ENCODE assay signal across 26 cellular contexts in the genomic region with DNA sequence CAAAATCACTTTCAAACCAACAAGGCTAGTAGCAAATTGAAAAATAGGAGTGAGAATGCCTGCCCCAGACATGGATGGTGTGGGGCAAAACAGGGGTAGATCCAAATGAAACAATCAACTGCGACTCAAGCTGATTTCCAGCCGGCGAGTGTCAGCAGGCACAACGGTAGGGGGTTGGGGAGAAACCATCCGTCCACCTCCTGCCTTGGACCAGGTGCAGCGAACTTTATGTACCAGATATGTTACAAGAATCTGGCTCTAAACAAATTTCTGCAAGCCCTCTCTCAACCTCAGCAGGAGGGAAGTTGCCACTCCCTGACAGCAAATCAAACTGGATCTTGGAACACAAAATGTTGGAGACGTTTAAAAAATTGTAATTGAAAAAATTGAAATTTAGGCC.
"Had no signal": no experiment of that assay in that cellular context is flagged by ENCODE, and none has a peak within 500 bp of the region (broad histone marks: within the 10 kb centered on the region; RNA-seq: fewer than 3 reads in every experiment).

No MANE protein-coding gene starts in this region.

- H3K27ac ChIP-seq: ascending aorta, breast epithelium, colonic mucosa, VCaP had no signal

- H3K4me3 Mint-ChIP-seq: activated CD4-positive, alpha-beta memory T cell treated with anti-CD3 and anti-CD28 coated beads, Interleukin-2, amount 10 ng/mL, durations not matched to agents 7 days and 5 days; activated CD4-positive, alpha-beta T cell treated with anti-CD3 and anti-CD28 coated beads, Interleukin-2, amount 10 ng/mL, durations not matched to agents 7 days and 5 days; activated naive CD4-positive, alpha-beta T cell treated with anti-CD3 and anti-CD28 coated beads, Interleukin-2, amount 10 ng/mL, durations not matched to agents 7 days and 5 days; activated naive CD8-positive, alpha-beta T cell treated with anti-CD3 and anti-CD28 coated beads, Interleukin-2, amount 10 ng/mL, durations not matched to agents 7 days and 5 days; activated T-cell treated with anti-CD3 and anti-CD28 coated beads, Interleukin-2, amount 50 U/mL, for 4 hours; activated T-helper 17 cell treated with anti-CD3 and anti-CD28 coated beads, Interleukin-2, amount 50 U/mL, for 72 hours; brain; central memory CD8-positive, alpha-beta T cell; endodermal cell; WTC11 had no signal

- H3K4me3 ChIP-seq: ascending aorta, breast epithelium, colonic mucosa, dorsolateral prefrontal cortex had no signal

- H3K27ac Mint-ChIP-seq: activated CD4-positive, alpha-beta memory T cell treated with anti-CD3 and anti-CD28 coated beads, Interleukin-2, amount 10 ng/mL, durations not matched to agents 7 days and 5 days; activated CD4-positive, alpha-beta T cell treated with anti-CD3 and anti-CD28 coated beads, Interleukin-2, amount 10 ng/mL, durations not matched to agents 7 days and 5 days; activated naive CD4-positive, alpha-beta T cell treated with anti-CD3 and anti-CD28 coated beads, Interleukin-2, amount 10 ng/mL, durations not matched to agents 7 days and 5 days; activated naive CD4-positive, alpha-beta T cell treated with anti-CD3 and anti-CD28 coated beads, Interleukin-2, amount 50 U/mL, for 72 hours; activated naive CD8-positive, alpha-beta T cell treated with anti-CD3 and anti-CD28 coated beads, Interleukin-2, amount 10 ng/mL, durations not matched to agents 7 days and 5 days; activated T-helper 17 cell treated with anti-CD3 and anti-CD28 coated beads, Interleukin-2, amount 50 U/mL, for 72 hours; endodermal cell; WTC11 had no signal

- H3K4me1 Mint-ChIP-seq: activated CD4-positive, alpha-beta memory T cell treated with anti-CD3 and anti-CD28 coated beads, Interleukin-2, amount 10 ng/mL, durations not matched to agents 7 days and 5 days; activated CD4-positive, alpha-beta T cell treated with anti-CD3 and anti-CD28 coated beads, Interleukin-2, amount 10 ng/mL, durations not matched to agents 7 days and 5 days; activated naive CD4-positive, alpha-beta T cell treated with anti-CD3 and anti-CD28 coated beads, Interleukin-2, amount 10 ng/mL, durations not matched to agents 7 days and 5 days; activated naive CD8-positive, alpha-beta T cell treated with anti-CD3 and anti-CD28 coated beads, Interleukin-2, amount 10 ng/mL, durations not matched to agents 7 days and 5 days; activated T-helper 17 cell treated with anti-CD3 and anti-CD28 coated beads, Interleukin-2, amount 50 U/mL, for 72 hours; central memory CD8-positive, alpha-beta T cell had no signal

- H3K9me3 ChIP-seq: ascending aorta, breast epithelium, colonic mucosa had no signal

- DNase-seq: activated CD4-positive, alpha-beta memory T cell treated with anti-CD3 and anti-CD28 coated beads, Interleukin-2, amount 10 ng/mL, durations not matched to agents 7 days and 5 days; activated CD4-positive, alpha-beta T cell treated with anti-CD3 and anti-CD28 coated beads for 1 hour; activated CD4-positive, alpha-beta T cell treated with anti-CD3 and anti-CD28 coated beads for 4 hours; activated CD4-positive, alpha-beta T cell treated with anti-CD3 and anti-CD28 coated beads, Interleukin-2, amount 10 ng/mL, durations not matched to agents 7 days and 5 days; activated CD4-positive, alpha-beta T cell treated with anti-CD3 and anti-CD28 coated beads, Interleukin-2, amount 50 U/mL, for 4 hours; activated gamma-delta T cell; activated naive CD4-positive, alpha-beta T cell; activated naive CD4-positive, alpha-beta T cell treated with anti-CD3 and anti-CD28 coated beads, Interleukin-2, amount 10 ng/mL, durations not matched to agents 7 days and 5 days; activated naive CD8-positive, alpha-beta T cell treated with anti-CD3 and anti-CD28 coated beads, Interleukin-2, amount 10 ng/mL, durations not matched to agents 7 days and 5 days; activated T-cell treated with anti-CD3 and anti-CD28 coated beads, Interleukin-2, amount 50 U/mL, for 4 hours; colonic mucosa; effector memory CD4-positive, alpha-beta T cell; endodermal cell; foreskin fibroblast; head of caudate nucleus; T-helper 2 cell had no signal

- H3K36me3 ChIP-seq: ascending aorta, breast epithelium, colonic mucosa had no signal

- H3K36me3 Mint-ChIP-seq: activated naive CD4-positive, alpha-beta T cell treated with anti-CD3 and anti-CD28 coated beads, Interleukin-2, amount 10 ng/mL, durations not matched to agents 7 days and 5 days; activated naive CD4-positive, alpha-beta T cell treated with anti-CD3 and anti-CD28 coated beads, Interleukin-2, amount 50 U/mL, for 72 hours; activated naive CD8-positive, alpha-beta T cell treated with anti-CD3 and anti-CD28 coated beads, Interleukin-2, amount 10 ng/mL, durations not matched to agents 7 days and 5 days; brain; WTC11 had no signal

- ATAC-seq: activated naive CD4-positive, alpha-beta T cell treated with anti-CD3 and anti-CD28 coated beads, Interleukin-2, amount 50 U/mL, for 72 hours; activated T-cell treated with anti-CD3 and anti-CD28 coated beads, Interleukin-2, amount 50 U/mL, for 4 hours; activated T-helper 17 cell treated with anti-CD3 and anti-CD28 coated beads, Interleukin-2, amount 50 U/mL, for 72 hours; esophagus mucosa; WTC11 had no signal

- H3K9me3 Mint-ChIP-seq: activated CD4-positive, alpha-beta memory T cell treated with anti-CD3 and anti-CD28 coated beads, Interleukin-2, amount 10 ng/mL, durations not matched to agents 7 days and 5 days; activated CD4-positive, alpha-beta T cell treated with anti-CD3 and anti-CD28 coated beads, Interleukin-2, amount 10 ng/mL, durations not matched to agents 7 days and 5 days; activated naive CD4-positive, alpha-beta T cell treated with anti-CD3 and anti-CD28 coated beads, Interleukin-2, amount 10 ng/mL, durations not matched to agents 7 days and 5 days; activated naive CD8-positive, alpha-beta T cell treated with anti-CD3 and anti-CD28 coated beads, Interleukin-2, amount 10 ng/mL, durations not matched to agents 7 days and 5 days; activated T-cell treated with anti-CD3 and anti-CD28 coated beads, Interleukin-2, amount 50 U/mL, for 4 hours; activated T-helper 17 cell treated with anti-CD3 and anti-CD28 coated beads, Interleukin-2, amount 50 U/mL, for 72 hours; central memory CD8-positive, alpha-beta T cell; endodermal cell had no signal

- H3K27me3 ChIP-seq: ascending aorta, breast epithelium, colonic mucosa, dorsolateral prefrontal cortex had no signal

- H3K4me1 ChIP-seq: ascending aorta, colonic mucosa had no signal
